In the genomic region with DNA sequence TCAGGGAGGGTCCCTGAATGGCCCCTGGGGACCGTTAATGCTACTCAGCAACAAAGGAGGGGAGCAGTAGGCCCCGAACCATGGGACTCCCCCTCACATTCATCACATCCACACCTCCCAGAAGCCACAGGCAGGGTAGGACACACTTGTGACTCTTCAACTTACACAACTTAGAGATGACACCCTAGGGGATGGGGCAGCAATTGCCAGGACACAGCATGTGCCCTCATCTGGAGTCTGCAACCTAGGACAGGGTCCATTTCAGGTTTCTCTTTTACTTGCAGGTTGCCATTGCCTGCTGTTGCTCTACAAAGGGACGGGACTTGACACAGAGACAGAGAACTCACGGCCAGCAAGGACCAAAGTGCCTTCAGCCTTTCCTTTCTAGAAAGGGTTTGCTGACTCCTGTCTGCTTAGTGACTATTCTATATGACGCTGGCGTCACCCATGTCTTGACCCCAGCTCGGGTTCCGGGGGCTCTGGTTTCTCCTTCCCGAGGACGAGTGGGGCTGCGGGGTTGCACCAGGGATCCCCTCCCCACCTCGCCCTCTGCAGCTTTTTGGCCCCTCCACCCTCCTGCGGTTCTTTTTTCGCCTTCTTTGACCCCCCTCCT, we compare ENCODE assay signal across 8 cellular contexts. TPM values are rescaled to one million over a fixed set of nuclear protein-coding genes. Genes with fewer than 3 reads are reported as not detected.
DNase-seq lines count a peak whose midpoint lies in the region; ATAC-seq and TF ChIP-seq lines count a peak whose summit lies in the region.

No MANE protein-coding gene starts in this region.

- ATAC-seq in HG03571 (IDR thresholded peaks at IDR 0.05; ENCODE audit: unreplicated experiment) (no peak), HG02973 (IDR thresholded peaks at IDR 0.05; ENCODE audit: unreplicated experiment) (no peak)

- H3K27ac ChIP-seq in OCI-LY7 (ENCODE audit: low read depth, low read length, poor library complexity, severe bottlenecking) (no peak overlapping the region), endodermal cell (ENCODE audit: low read depth, low read length) (no peak overlapping the region), neural progenitor cell (no peak overlapping the region)

- CTCF ChIA-PET in Calu3 (lab: Charles Lee), result no interaction called here
- CTCF ChIA-PET in OCI-LY7 (lab: Charles Lee; ENCODE audit: unreplicated experiment), result no interaction called here

- H3K27ac Mint-ChIP-seq in Calu3 (ENCODE audit: unreplicated experiment) (peak overlapping the region; percentile 47), endodermal cell (no peak overlapping the region), neural progenitor cell (no peak overlapping the region)

- peaks cover 16% of the 10 kb centered on the region for H3K4me1 Mint-ChIP-seq in Calu3 (ENCODE audit: low read depth, unreplicated experiment)
- H3K4me1 Mint-ChIP-seq in endodermal cell, result peaks cover 2% of the 10 kb centered on the region
- peaks cover 21% of the 10 kb centered on the region for H3K4me1 Mint-ChIP-seq in neural progenitor cell

- intact Hi-C loops in Calu3 (cut with micrococcal nuclease; ENCODE audit: unreplicated experiment), result no loop called here
- intact Hi-C loops in OCI-LY7 (cut with micrococcal nuclease; ENCODE audit: unreplicated experiment), result no loop called here

- no peaks in the 10 kb centered on the region for H3K9me3 ChIP-seq in OCI-LY7 (ENCODE audit: low read length)
- no peaks in the 10 kb centered on the region for H3K9me3 ChIP-seq in endodermal cell (ENCODE audit: control insufficient read depth, low read length)
- H3K9me3 ChIP-seq in neural progenitor cell (ENCODE audit: low read depth), result no peaks in the 10 kb centered on the region

- no peaks in the 10 kb centered on the region for H3K9me2 ChIP-seq in OCI-LY7 (ENCODE audit: insufficient read depth, low read length)

- H3K27me3 ChIP-seq in endodermal cell (ENCODE audit: control insufficient read depth, insufficient read depth, low read length, poor library complexity, severe bottlenecking), result peaks cover 32% of the 10 kb centered on the region
- H3K27me3 ChIP-seq in neural progenitor cell, result peaks cover 22% of the 10 kb centered on the region

- WGBS in endodermal cell (ENCODE audit: insufficient coverage in 1 of 2, insufficient read length in 1 of 2), 2 experiments, result 6 to 19% methylated on average over 8 to 14 of the region's 14 CpGs

- H3K9ac ChIP-seq in endodermal cell (ENCODE audit: extremely low read depth, low read length, poor library complexity, severe bottlenecking) (peak overlapping the region; percentile 49), neural progenitor cell (no peak overlapping the region)

- H3K4me1 ChIP-seq in OCI-LY7 (ENCODE audit: insufficient read depth, low read length, poor library complexity, severe bottlenecking), result no peaks in the 10 kb centered on the region
- no peaks in the 10 kb centered on the region for H3K4me1 ChIP-seq in endodermal cell (ENCODE audit: control insufficient read depth, insufficient read depth, low read length)
- H3K4me1 ChIP-seq in neural progenitor cell, result no peaks in the 10 kb centered on the region

- H3K9me3 Mint-ChIP-seq in Calu3 (ENCODE audit: low read depth, unreplicated experiment) (no peaks in the 10 kb centered on the region), endodermal cell (no peaks in the 10 kb centered on the region), neural progenitor cell (peaks cover 1% of the 10 kb centered on the region)

- TSS peak; percentile 69 for BruUV-seq in Calu3 (replicated peaks; lab: Mats Ljungman, UMichigan)
- BruUV-seq in OCI-LY7 (replicated peaks; lab: Mats Ljungman, UMichigan), result no TSS peak

- H3K4me2 ChIP-seq in OCI-LY7 (ENCODE audit: low read length), result peak overlapping the region; percentile 66
- H3K4me2 ChIP-seq in neural progenitor cell, result peak overlapping the region; percentile 79

- POLR2A ChIA-PET in OCI-LY7 (lab: Charles Lee), result interaction anchor here (0.6 kb wide), 1 partner anchor 64 kb away, joined by 3 read pairs; no protein-coding TSS in a partner anchor

- peak overlapping the region; percentile 85 for H2AFZ ChIP-seq in OCI-LY7 (ENCODE audit: low read length)
- H2AFZ ChIP-seq in neural progenitor cell (replicated peaks), result peak overlapping the region; percentile 66

- H3K4me3 ChIP-seq in OCI-LY7 (ENCODE audit: low read depth, low read length, poor library complexity, severe bottlenecking) (peak overlapping the region; percentile 69), endodermal cell (ENCODE audit: low read length) (peak overlapping the region; percentile 80), neural progenitor cell (peak overlapping the region; percentile 59)

- peaks cover 15% of the 10 kb centered on the region for H3F3A ChIP-seq in neural progenitor cell (ENCODE audit: low read depth)

- H3K27me3 Mint-ChIP-seq in Calu3 (ENCODE audit: unreplicated experiment) (no peaks in the 10 kb centered on the region), endodermal cell (ENCODE audit: insufficient read depth) (peaks cover 37% of the 10 kb centered on the region), neural progenitor cell (ENCODE audit: insufficient read depth, low read depth) (peaks cover 7% of the 10 kb centered on the region)

- peak overlapping the region; percentile 76 for H3K4me3 Mint-ChIP-seq in Calu3 (ENCODE audit: low read depth, unreplicated experiment)
- peak overlapping the region; percentile 67 for H3K4me3 Mint-ChIP-seq in endodermal cell
- H3K4me3 Mint-ChIP-seq in neural progenitor cell, result peak overlapping the region; percentile 88

- no peaks in the 10 kb centered on the region for H4K20me1 ChIP-seq in OCI-LY7 (ENCODE audit: insufficient read depth, low read length)
- H4K20me1 ChIP-seq in neural progenitor cell (ENCODE audit: low read depth), result no peaks in the 10 kb centered on the region

- DNase-seq in Calu3 (no peak), OCI-LY7 (ENCODE audit: low spot score) (peak; percentile 11), endodermal cell (no peak), neural progenitor cell (ENCODE audit: low spot score) (no peak), dermis blood vessel endothelial cell (no peak)
- DNase-seq in stimulated activated CD4-positive, alpha-beta T cell treated with anti-CD3 and anti-CD28 coated beads, Interleukin-4, amount 100 ng/mL, for 24 hours, result no peak

- H3K36me3 ChIP-seq in OCI-LY7 (ENCODE audit: insufficient read depth, low read length) (no peaks in the 10 kb centered on the region), endodermal cell (ENCODE audit: control insufficient read depth, insufficient read depth, low read length) (no peaks in the 10 kb centered on the region), neural progenitor cell (no peaks in the 10 kb centered on the region)

- H3K79me2 ChIP-seq in OCI-LY7 (ENCODE audit: insufficient read depth, low read depth, low read length) (no peaks in the 10 kb centered on the region), neural progenitor cell (ENCODE audit: low read depth) (no peaks in the 10 kb centered on the region)

- TF ChIP-seq CTCF in Calu3 (IDR thresholded peaks at IDR 0.05; ENCODE audit: unreplicated experiment) (no peak), OCI-LY7 (conservative IDR thresholded peaks at IDR 0.05; ENCODE audit: low read length) (no peak), endodermal cell (conservative IDR thresholded peaks at IDR 0.05) (no peak), neural progenitor cell (IDR thresholded peaks at IDR 0.05) (no peak)

- H3K36me3 Mint-ChIP-seq in Calu3 (ENCODE audit: insufficient read depth, unreplicated experiment) (peaks cover 16% of the 10 kb centered on the region), endodermal cell (ENCODE audit: low read depth) (peaks cover 8% of the 10 kb centered on the region), neural progenitor cell (peaks cover 13% of the 10 kb centered on the region)

RNA-seq across cellular contexts. Expression of a gene that starts 0.6 kb away (rescaled TPM):
- total RNA-seq in Calu3 (2022) (8.4 and 9.8 TPM in 2 replicates), OCI-LY7 (2022) (4.1 and 4.3 TPM in 2 replicates), endodermal cell (1 to 10 TPM; 4.4 to 5.4 TPM), neural progenitor cell (ENCODE audit: low replicate concordance) (3.9 and 7.1 TPM in 2 replicates), dermis blood vessel endothelial cell (6.0 and 14.9 TPM in 2 replicates)
- total RNA-seq in OCI-LY7 (2014; rRNA removed; shearing (Covaris generic)), result 3.5 and 4.5 TPM in 2 replicates
- 13.8 TPM for polyA plus RNA-seq in endodermal cell (2013, experiment 1 of 2)
- 14.7 TPM for polyA plus RNA-seq in endodermal cell (2013, experiment 2 of 2)

RNA-seq across cellular contexts. Expression of a gene that starts 42.9 kb away (rescaled TPM):
- 1.3 and 2.3 TPM in 2 replicates for total RNA-seq in Calu3 (2022)
- total RNA-seq in OCI-LY7 (2014; rRNA removed; shearing (Covaris generic)), result not detected in 2 replicates
- not detected in 2 replicates for total RNA-seq in OCI-LY7 (2022)
- total RNA-seq in endodermal cell, result not detected
- not detected for polyA plus RNA-seq in endodermal cell (2013, experiment 1 of 2)
- not detected for polyA plus RNA-seq in endodermal cell (2013, experiment 2 of 2)
- total RNA-seq in neural progenitor cell (ENCODE audit: low replicate concordance), result not detected in 2 replicates
- not detected in 2 replicates for total RNA-seq in dermis blood vessel endothelial cell
